Comparison of ENCODE assay signal across 16 cellular contexts in the genomic region with DNA sequence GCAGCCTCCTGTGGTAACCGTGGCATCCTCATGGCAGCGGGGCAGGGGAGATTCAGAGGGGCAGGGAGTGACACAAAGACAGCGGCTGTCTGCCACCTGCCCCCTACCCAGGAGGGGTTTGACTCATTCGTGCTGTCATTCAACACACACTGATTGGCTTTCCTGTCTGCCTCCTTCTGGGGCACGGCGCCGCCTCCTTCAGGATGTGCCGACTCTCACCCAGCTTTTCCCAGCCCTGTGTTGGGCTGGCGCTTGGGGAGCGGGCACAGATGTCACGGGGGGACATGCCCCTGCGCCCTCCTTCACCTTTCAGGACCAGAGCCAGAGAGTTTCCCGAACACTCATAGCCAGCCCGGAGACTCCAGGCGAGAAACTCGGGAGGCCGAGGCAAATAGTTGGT.
DNase-seq lines count a peak whose midpoint lies in the region; ATAC-seq and TF ChIP-seq lines count a peak whose summit lies in the region.
"Had no signal": no experiment of that assay in that cellular context is flagged by ENCODE, and none has a peak within 500 bp of the region (broad histone marks: within the 10 kb centered on the region; RNA-seq: fewer than 3 reads in every experiment).

No MANE protein-coding gene starts in this region.

- peaks cover 22% of the 10 kb centered on the region for H3K4me1 Mint-ChIP-seq in neural crest cell
- H3K4me1 Mint-ChIP-seq in type B pancreatic cell (ENCODE audit: unreplicated experiment), result peaks cover 40% of the 10 kb centered on the region

- peak overlapping the region; percentile 35 for H3K27ac Mint-ChIP-seq in neural crest cell (ENCODE audit: unreplicated experiment)
- peak overlapping the region; percentile 25 for H3K27ac Mint-ChIP-seq in type B pancreatic cell
- H3K27ac Mint-ChIP-seq: CD4-positive, alpha-beta T cell had no signal

- no peak overlapping the region for H3K4me3 ChIP-seq in H7 (ENCODE audit: insufficient read depth, low read depth, low read length)
- no peak overlapping the region for H3K4me3 ChIP-seq in coronary artery
- H3K4me3 ChIP-seq: K562, MG63 had no signal

- no peak for ATAC-seq in HG03025 (IDR thresholded peaks at IDR 0.05; ENCODE audit: low FRiP score, unreplicated experiment)
- ATAC-seq: K562, Panc1 had no signal

- H3K36me3 ChIP-seq in H7 (replicated peaks; ENCODE audit: control insufficient read depth, insufficient read depth, low read length), result no peaks in the 10 kb centered on the region; the same call in 1 of the 2 replicates
- H3K36me3 ChIP-seq: MG63 had no signal

- no peak overlapping the region for H3K27ac ChIP-seq in coronary artery

- H3K36me3 Mint-ChIP-seq in neural crest cell (ENCODE audit: low read depth) (no peaks in the 10 kb centered on the region), type B pancreatic cell (no peaks in the 10 kb centered on the region)

- H3K4me3 Mint-ChIP-seq in neural crest cell, result no peak overlapping the region
- H3K4me3 Mint-ChIP-seq in type B pancreatic cell, result no peak overlapping the region
- H3K4me3 Mint-ChIP-seq: CD4-positive, alpha-beta T cell had no signal

- H3K9me3 Mint-ChIP-seq in neural crest cell (no peaks in the 10 kb centered on the region), type B pancreatic cell (no peaks in the 10 kb centered on the region)
- H3K9me3 Mint-ChIP-seq: CD4-positive, alpha-beta T cell had no signal

- DNase-seq in H7, result peak; percentile 58
- DNase-seq in dermis blood vessel endothelial cell, result peak; percentile 41
- DNase-seq in neural crest cell (ENCODE audit: low read depth, low spot score), result no peak
- DNase-seq in type B pancreatic cell (ENCODE audit: extremely low spot score, unreplicated experiment), result no peak
- no peak for DNase-seq in coronary artery (ENCODE audit: low spot score)
- no peak for DNase-seq in ecto neural progenitor cell (ENCODE audit: low spot score)
- DNase-seq: CD4-positive, alpha-beta T cell; MG63; NCI-H1417; NCI-H1930; NCI-H510A treated with DMSO at 0.1 percent for 48 hours; NCI-H748 treated with DMSO at 0.1 percent for 48 hours; NK-92 treated with Interleukin-12 subunit alpha and Interleukin-12 subunit beta, amount 100 ng/mL, for 24 hours had no signal

- TF ChIP-seq CTCF in neural crest cell (conservative IDR thresholded peaks at IDR 0.05) (no peak), type B pancreatic cell (conservative IDR thresholded peaks at IDR 0.05) (no peak), coronary artery (IDR thresholded peaks at IDR 0.05) (no peak)

- H3K27me3 Mint-ChIP-seq in neural crest cell (ENCODE audit: low read depth) (no peaks in the 10 kb centered on the region), type B pancreatic cell (no peaks in the 10 kb centered on the region)
- H3K27me3 Mint-ChIP-seq: CD4-positive, alpha-beta T cell had no signal

- no peaks in the 10 kb centered on the region for H3K27me3 ChIP-seq in H7 (ENCODE audit: control insufficient read depth, insufficient read depth, low read length)
- H3K27me3 ChIP-seq: MG63 had no signal

Comparison
In these comparisons a context has a peak if more than half of its experiments do, and no peak if none do; other contexts are left out.
1. DNase-seq: peak in H7 (single experiment) and dermis blood vessel endothelial cell (single experiment); none in neural crest cell (single experiment), type B pancreatic cell (single experiment), coronary artery (single experiment) and ecto neural progenitor cell (single experiment).